ENCODE assay signal across 24 cellular contexts in genomic region chr7:66377714-66378113, GRCh38.
"Had no signal": no experiment of that assay in that cellular context is flagged by ENCODE, and none has a peak within 500 bp of the region (broad histone marks: within the 10 kb centered on the region; RNA-seq: fewer than 3 reads in every experiment).

No MANE protein-coding gene starts in this region.

- H3K36me3 ChIP-seq: colonic mucosa had no signal

- H3K36me3 Mint-ChIP-seq: natural killer cell had no signal

- FAIRE-seq: kidney had no signal

- H3K27ac Mint-ChIP-seq: memory B cell, mesothelial cell of epicardium had no signal

- H3K9me3 ChIP-seq: colonic mucosa, lower lobe of right lung, psoas muscle had no signal

- H3K9ac ChIP-seq: parathyroid adenoma had no signal

- ATAC-seq: natural killer cell, psoas muscle had no signal

- H3K27me3 Mint-ChIP-seq: memory B cell had no signal

- H3K27me3 ChIP-seq: colonic mucosa, hepatocyte, sigmoid colon, stomach, transverse colon had no signal

- H3K4me1 Mint-ChIP-seq: mesothelial cell of epicardium, natural killer cell had no signal

- H3K4me1 ChIP-seq: colonic mucosa, left ventricle myocardium inferior, lower lobe of right lung, parathyroid adenoma, psoas muscle, sigmoid colon, stomach, transverse colon had no signal

- H3K4me3 ChIP-seq: colonic mucosa, hepatocyte, left ventricle myocardium inferior, lower lobe of right lung, psoas muscle, sigmoid colon, skin epidermis, stomach, thoracic aorta, transverse colon had no signal

- H3K27ac ChIP-seq: colonic mucosa, hepatocyte, left ventricle myocardium inferior, lower lobe of right lung, parathyroid adenoma, psoas muscle, sigmoid colon, skin epidermis, stomach, thoracic aorta, transverse colon had no signal

- H2AFZ ChIP-seq: hepatocyte, parathyroid adenoma had no signal

- H3K79me2 ChIP-seq: hepatocyte, parathyroid adenoma had no signal

- H3K4me2 ChIP-seq: hepatocyte had no signal

- H3K9me3 Mint-ChIP-seq: natural killer cell had no signal

- DNase-seq: colonic mucosa; effector CD4-positive, alpha-beta T cell; foreskin melanocyte; head of caudate nucleus; left cardiac atrium; left ventricle myocardium inferior; lower lobe of right lung; natural killer cell; psoas muscle; retina; sigmoid colon; stimulated activated CD4-positive, alpha-beta T cell treated with anti-CD3 and anti-CD28 coated beads, Interleukin-2, amount 100 ng/mL, for 24 hours; stimulated activated CD4-positive, alpha-beta T cell treated with anti-CD3 and anti-CD28 coated beads, Interleukin-4, amount 100 ng/mL, for 4 hours; stimulated activated naive CD4-positive, alpha-beta T cell; stomach; substantia nigra; transverse colon had no signal

- H3K4me3 Mint-ChIP-seq: memory B cell, mesothelial cell of epicardium, natural killer cell had no signal
